In genomic region chr7:139231513-139232376, GRCh38 we compare ENCODE assay signal across 1 cellular context.
TF ChIP-seq lines count a peak whose summit lies in the region.

No MANE protein-coding gene starts in this region.

TF ChIP-seq in GM12878, 131 proteins besides CTCF, POLR2A, EP300 and RAD21 (continued from another document):
- TF ChIP-seq ZBTB33 (IDR thresholded peaks at IDR 0.05) (no peak), POLR2AphosphoS5 (IDR thresholded peaks at IDR 0.05; ENCODE audit: low read length) (no peak), SMC3 (IDR thresholded peaks at IDR 0.05; ENCODE audit: borderline replicate concordance, low read length) (no peak), GATAD2B (conservative IDR thresholded peaks at IDR 0.05; ENCODE audit: low read depth) (peak; percentile 61), POLR2AphosphoS2 (IDR thresholded peaks at IDR 0.05; ENCODE audit: low read depth, low read length) (no peak), ZNF207 (IDR thresholded peaks at IDR 0.05; ENCODE audit: borderline replicate concordance) (0 out of 2 replicates have a peak, but pooled peaks have one; percentile 0), RB1 (IDR thresholded peaks at IDR 0.05; ENCODE audit: borderline replicate concordance) (0 out of 2 replicates have a peak, but pooled peaks have one; percentile 11), NRF1 (conservative IDR thresholded peaks at IDR 0.05; ENCODE audit: low read depth, low read length) (no peak), MYC (IDR thresholded peaks at IDR 0.05; ENCODE audit: insufficient read depth, insufficient read length, insufficient replicate concordance, low read length, severe bottlenecking) (no peak), E2F8 (IDR thresholded peaks at IDR 0.05; ENCODE audit: low read depth, partially characterized antibody) (no peak), NFYA (IDR thresholded peaks at IDR 0.05; ENCODE audit: borderline replicate concordance, low read depth, low read length) (no peak), PML (IDR thresholded peaks at IDR 0.05; ENCODE audit: low read length) (no peak), LARP7 (IDR thresholded peaks at IDR 0.05) (peak; percentile 89), MEF2A (IDR thresholded peaks at IDR 0.05; ENCODE audit: insufficient read depth, low read depth, low read length) (no peak), SMARCA5 (IDR thresholded peaks at IDR 0.05) (no peak)
